Comparison of ENCODE assay signal across 2 cellular contexts in the genomic region with DNA sequence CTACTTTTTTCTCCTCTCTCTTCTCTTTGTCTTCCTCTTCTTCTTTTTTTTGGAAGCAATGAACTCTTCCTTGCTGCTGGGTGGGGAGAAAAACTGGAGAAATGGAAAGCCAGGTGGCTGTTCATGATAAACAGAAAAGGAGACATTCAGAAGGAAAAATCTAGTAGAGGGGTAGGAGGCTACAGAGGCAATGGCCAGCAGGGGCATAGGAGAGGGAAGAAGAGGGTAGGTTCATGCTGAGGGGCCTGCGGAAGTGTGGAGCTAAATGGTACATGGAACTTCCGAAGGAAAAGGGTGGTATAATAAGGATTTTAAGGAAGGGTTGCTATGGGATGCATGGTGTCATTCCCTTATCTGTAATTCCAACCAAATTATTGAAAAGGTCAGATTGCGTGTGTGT.
TF ChIP-seq lines count a peak whose summit lies in the region.

No MANE protein-coding gene starts in this region.

TF ChIP-seq in HepG2, 621 proteins besides CTCF, POLR2A, EP300 and RAD21:
- TF ChIP-seq SOX13 (IDR thresholded peaks at IDR 0.05) (no peak), SOX13 (CRISPR knock-in tag; conservative IDR thresholded peaks at IDR 0.05 in 1 of 2, IDR thresholded peaks at IDR 0.05 in 1 of 2) (no peak)

TF ChIP-seq in H1, 55 proteins besides CTCF, POLR2A, EP300 and RAD21:
- TF ChIP-seq, protein P1, sequence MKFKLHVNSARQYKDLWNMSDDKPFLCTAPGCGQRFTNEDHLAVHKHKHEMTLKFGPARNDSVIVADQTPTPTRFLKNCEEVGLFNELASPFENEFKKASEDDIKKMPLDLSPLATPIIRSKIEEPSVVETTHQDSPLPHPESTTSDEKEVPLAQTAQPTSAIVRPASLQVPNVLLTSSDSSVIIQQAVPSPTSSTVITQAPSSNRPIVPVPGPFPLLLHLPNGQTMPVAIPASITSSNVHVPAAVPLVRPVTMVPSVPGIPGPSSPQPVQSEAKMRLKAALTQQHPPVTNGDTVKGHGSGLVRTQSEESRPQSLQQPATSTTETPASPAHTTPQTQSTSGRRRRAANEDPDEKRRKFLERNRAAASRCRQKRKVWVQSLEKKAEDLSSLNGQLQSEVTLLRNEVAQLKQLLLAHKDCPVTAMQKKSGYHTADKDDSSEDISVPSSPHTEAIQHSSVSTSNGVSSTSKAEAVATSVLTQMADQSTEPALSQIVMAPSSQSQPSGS (IDR thresholded peaks at IDR 0.05; ENCODE audit: low read length): no peak
- TF ChIP-seq CTBP2 (IDR thresholded peaks at IDR 0.05; ENCODE audit: borderline replicate concordance, insufficient read depth, insufficient read length, low read length) (no peak), BACH1 (IDR thresholded peaks at IDR 0.05; ENCODE audit: low read length) (no peak), KDM1A (IDR thresholded peaks at IDR 0.05; ENCODE audit: borderline replicate concordance, low read length) (no peak), SRF (IDR thresholded peaks at IDR 0.05; ENCODE audit: low read depth, low read length) (no peak), KDM4A (IDR thresholded peaks at IDR 0.05; ENCODE audit: low read depth, low read length, severe bottlenecking) (no peak), HDAC6 (IDR thresholded peaks at IDR 0.05; ENCODE audit: low read depth, low read length) (no peak), RNF2 (IDR thresholded peaks at IDR 0.05; ENCODE audit: borderline replicate concordance, low read depth, low read length, missing control alignments, poor library complexity, severe bottlenecking) (no peak)
- TF ChIP-seq, protein P2, sequence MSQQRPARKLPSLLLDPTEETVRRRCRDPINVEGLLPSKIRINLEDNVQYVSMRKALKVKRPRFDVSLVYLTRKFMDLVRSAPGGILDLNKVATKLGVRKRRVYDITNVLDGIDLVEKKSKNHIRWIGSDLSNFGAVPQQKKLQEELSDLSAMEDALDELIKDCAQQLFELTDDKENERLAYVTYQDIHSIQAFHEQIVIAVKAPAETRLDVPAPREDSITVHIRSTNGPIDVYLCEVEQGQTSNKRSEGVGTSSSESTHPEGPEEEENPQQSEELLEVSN (IDR thresholded peaks at IDR 0.05): no peak
